In genomic region chr11:69121021-69121420, GRCh38 we compare ENCODE assay signal across 24 cellular contexts. TPM values are rescaled to one million over a fixed set of nuclear protein-coding genes. Genes with fewer than 3 reads are reported as not detected.
DNase-seq lines count a peak whose midpoint lies in the region; ATAC-seq, FAIRE-seq and TF ChIP-seq lines count a peak whose summit lies in the region.
"Had no signal": no experiment of that assay in that cellular context is flagged by ENCODE, and none has a peak within 500 bp of the region (broad histone marks: within the 10 kb centered on the region; RNA-seq: fewer than 3 reads in every experiment).

No MANE protein-coding gene starts in this region.

- H3K4me3 ChIP-seq in keratinocyte (ENCODE audit: control insufficient read depth in 2 of 3, extremely low read depth in 1 of 3, insufficient read depth in 2 of 3, low read depth in 1 of 3, low read length in 3 of 3) (no peak overlapping the region), coronary artery (no peak overlapping the region), SK-N-SH (ENCODE audit: low read depth in 2 of 2, low read length in 1 of 2) (no peak overlapping the region)
- H3K4me3 ChIP-seq: cardiac muscle cell, dorsolateral prefrontal cortex, gastrocnemius medialis, tibial nerve had no signal

- POLR2A ChIA-PET in activated CD4-positive, alpha-beta T cell treated with anti-CD3 and anti-CD28 coated beads, Interleukin-2, amount 10 ng/mL, durations not matched to agents 7 days and 5 days (lab: Charles Lee), result no interaction called here
- POLR2A ChIA-PET in RWPE1 (lab: Yijun Ruan, JAX; ENCODE audit: low non-redundant PET) (interaction anchor here (0.8 kb wide), 1 partner anchor 145 kb away, joined by 3 read pairs; no protein-coding TSS in a partner anchor), SK-N-SH (lab: Yijun Ruan, JAX) (no interaction called here)

- H3K27ac ChIP-seq in RWPE1 (peak overlapping the region; percentile 95), keratinocyte (ENCODE audit: control insufficient read depth, insufficient read depth, low read length) (no peak overlapping the region), coronary artery (no peak overlapping the region), SK-N-SH (ENCODE audit: low read depth in 2 of 2, low read length in 1 of 2) (no peak overlapping the region)
- H3K27ac ChIP-seq: cardiac muscle cell, dorsolateral prefrontal cortex, gastrocnemius medialis, tibial nerve had no signal

- H3K4me1 ChIP-seq in keratinocyte (ENCODE audit: control insufficient read depth, extremely low read depth, insufficient read depth, low read length) (peaks cover 31% of the 10 kb centered on the region), SK-N-SH (ENCODE audit: control insufficient read depth in 1 of 2, insufficient read depth in 2 of 2, low read depth in 1 of 2, low read length in 1 of 2) (peaks cover 13 to 15% of the 10 kb centered on the region in 2 experiments; a peak in 2 of 4 replicates)

- H3K4me2 ChIP-seq in keratinocyte (ENCODE audit: control insufficient read depth, extremely low read depth, insufficient read depth, low read depth, low read length), result no peak overlapping the region
- no peak overlapping the region for H3K4me2 ChIP-seq in SK-N-SH

- H3K4me3 Mint-ChIP-seq in activated CD4-positive, alpha-beta T cell treated with anti-CD3 and anti-CD28 coated beads, Interleukin-2, amount 10 ng/mL, durations not matched to agents 7 days and 5 days, result no peak overlapping the region
- no peak overlapping the region for H3K4me3 Mint-ChIP-seq in stimulated activated memory B cell treated with anti-CD40 and anti-IgM and Interleukin-4, amounts not matched to agents 10 μg/mL and 1 μg/mL and 100 μg/mL, for 72 hours
- H3K4me3 Mint-ChIP-seq: activated B cell treated with CpG ODN at 0.5 μM for 24 hours; activated CD4-positive, alpha-beta memory T cell treated with anti-CD3 and anti-CD28 coated beads, Interleukin-2, amount 10 ng/mL, durations not matched to agents 7 days and 5 days had no signal

- no peaks in the 10 kb centered on the region for H3K9me3 Mint-ChIP-seq in activated CD4-positive, alpha-beta T cell treated with anti-CD3 and anti-CD28 coated beads, Interleukin-2, amount 10 ng/mL, durations not matched to agents 7 days and 5 days
- peaks cover 6% of the 10 kb centered on the region for H3K9me3 Mint-ChIP-seq in stimulated activated memory B cell treated with anti-CD40 and anti-IgM and Interleukin-4, amounts not matched to agents 10 μg/mL and 1 μg/mL and 100 μg/mL, for 72 hours
- H3K9me3 Mint-ChIP-seq: activated CD4-positive, alpha-beta memory T cell treated with anti-CD3 and anti-CD28 coated beads, Interleukin-2, amount 10 ng/mL, durations not matched to agents 7 days and 5 days; stimulated activated naive CD8-positive, alpha-beta T cell treated with anti-CD3 and anti-CD28 coated beads, Interleukin-15, amount 100 ng/mL, for 72 hours had no signal

- TF ChIP-seq RAD21 in SK-N-SH (IDR thresholded peaks at IDR 0.05; ENCODE audit: low read length), result no peak

- H4K20me1 ChIP-seq in keratinocyte (ENCODE audit: control insufficient read depth, extremely low read depth, insufficient read depth, low read length) (no peaks in the 10 kb centered on the region), SK-N-SH (ENCODE audit: insufficient read depth) (no peaks in the 10 kb centered on the region)

- WGBS in SK-N-SH (ENCODE audit: low lambda C conversion rate), result 94% methylated on average over 9 of the region's 9 CpGs

- TF ChIP-seq EP300 in SK-N-SH (IDR thresholded peaks at IDR 0.05; ENCODE audit: borderline replicate concordance in 1 of 2, low read depth in 1 of 2, low read length in 1 of 2), result no peak

- H3K36me3 Mint-ChIP-seq in activated CD4-positive, alpha-beta T cell treated with anti-CD3 and anti-CD28 coated beads, Interleukin-2, amount 10 ng/mL, durations not matched to agents 7 days and 5 days (ENCODE audit: low read depth), result no peaks in the 10 kb centered on the region
- H3K36me3 Mint-ChIP-seq in stimulated activated memory B cell treated with anti-CD40 and anti-IgM and Interleukin-4, amounts not matched to agents 10 μg/mL and 1 μg/mL and 100 μg/mL, for 72 hours, result no peaks in the 10 kb centered on the region

- H3K9me2 ChIP-seq in SK-N-SH, result no peaks in the 10 kb centered on the region

- H3K79me2 ChIP-seq in keratinocyte (ENCODE audit: control insufficient read depth, insufficient read depth, low read length), result no peaks in the 10 kb centered on the region
- H3K79me2 ChIP-seq in SK-N-SH (ENCODE audit: insufficient read depth), result no peaks in the 10 kb centered on the region

- no peaks in the 10 kb centered on the region for H3K9me1 ChIP-seq in keratinocyte (ENCODE audit: control insufficient read depth, extremely low read depth, insufficient read depth, low read length)

- peaks cover 4% of the 10 kb centered on the region for H3F3A ChIP-seq in SK-N-SH (replicated peaks; ENCODE audit: insufficient read depth)

- H3K9ac ChIP-seq in keratinocyte (ENCODE audit: control insufficient read depth, extremely low read depth, insufficient read depth, low read length), result no peak overlapping the region
- no peak overlapping the region for H3K9ac ChIP-seq in SK-N-SH

- no peaks in the 10 kb centered on the region for H3K36me3 ChIP-seq in keratinocyte (ENCODE audit: control insufficient read depth in 2 of 2, extremely low read depth in 1 of 2, insufficient read depth in 2 of 2, low read length in 2 of 2)
- no peaks in the 10 kb centered on the region for H3K36me3 ChIP-seq in SK-N-SH (replicated peaks in 1 of 2; ENCODE audit: control insufficient read depth in 1 of 2, insufficient read depth in 2 of 2, low read length in 1 of 2)
- H3K36me3 ChIP-seq: cardiac muscle cell, gastrocnemius medialis, tibial nerve had no signal

- H2AFZ ChIP-seq in keratinocyte (ENCODE audit: control insufficient read depth, low read length) (no peak overlapping the region), SK-N-SH (ENCODE audit: low read depth) (no peak overlapping the region)

- dilution Hi-C loops in keratinocyte (cut with MboI; ENCODE audit: extremely low pct_ligation_motif_present, low sequenced_read_pairs), result loop anchor here (25.0 kb wide), 1 partner anchor 116 kb away; no protein-coding TSS in a partner anchor

- ATAC-seq in stimulated activated memory B cell treated with anti-CD40 and anti-IgM and Interleukin-4, amounts not matched to agents 10 μg/mL and 1 μg/mL and 100 μg/mL, for 72 hours, result no peak
- no peak for ATAC-seq in GM19035 (IDR thresholded peaks at IDR 0.05; ENCODE audit: unreplicated experiment)
- ATAC-seq: gastrocnemius medialis; stimulated activated naive CD8-positive, alpha-beta T cell treated with anti-CD3 and anti-CD28 coated beads, Interleukin-15, amount 100 ng/mL, for 72 hours had no signal

- no peaks in the 10 kb centered on the region for H3K27me3 Mint-ChIP-seq in activated CD4-positive, alpha-beta T cell treated with anti-CD3 and anti-CD28 coated beads, Interleukin-2, amount 10 ng/mL, durations not matched to agents 7 days and 5 days
- H3K27me3 Mint-ChIP-seq in stimulated activated memory B cell treated with anti-CD40 and anti-IgM and Interleukin-4, amounts not matched to agents 10 μg/mL and 1 μg/mL and 100 μg/mL, for 72 hours, result peaks cover 8% of the 10 kb centered on the region
- H3K27me3 Mint-ChIP-seq: activated CD4-positive, alpha-beta memory T cell treated with anti-CD3 and anti-CD28 coated beads, Interleukin-2, amount 10 ng/mL, durations not matched to agents 7 days and 5 days; stimulated activated naive CD8-positive, alpha-beta T cell treated with anti-CD3 and anti-CD28 coated beads, Interleukin-15, amount 100 ng/mL, for 72 hours had no signal

- CTCF ChIA-PET in activated CD4-positive, alpha-beta T cell treated with anti-CD3 and anti-CD28 coated beads, Interleukin-2, amount 10 ng/mL, durations not matched to agents 7 days and 5 days (lab: Charles Lee), result no interaction called here
- CTCF ChIA-PET in RWPE1 (lab: Yijun Ruan, JAX) (interaction anchor here (0.6 to 1.6 kb wide), 3 partner anchors 10 to 19 kb away, joined by 3 to 7 read pairs (median 4); no protein-coding TSS in a partner anchor), SK-N-SH (lab: Yijun Ruan, JAX) (interaction anchor here (1.6 to 3.2 kb wide), 2 partner anchors 10 to 11 kb away, joined by 3 to 15 read pairs; no protein-coding TSS in a partner anchor)

- TF ChIP-seq CTCF in RWPE1 (conservative IDR thresholded peaks at IDR 0.05; ENCODE audit: low read depth), result no peak
- TF ChIP-seq CTCF in keratinocyte (optimal IDR thresholded peaks at IDR 0.05 in 1 of 3, IDR thresholded peaks at IDR 0.05 in 1 of 3, conservative IDR thresholded peaks at IDR 0.05 in 1 of 3; ENCODE audit: extremely low read depth in 1 of 3, insufficient read depth in 2 of 3, low read length in 3 of 3), result no peak
- TF ChIP-seq CTCF in coronary artery (IDR thresholded peaks at IDR 0.05), result no peak
- no peak for TF ChIP-seq CTCF in SK-N-SH (IDR thresholded peaks at IDR 0.05)

- FAIRE-seq in keratinocyte (lab: Jason Lieb, UNC), result peak; percentile 71
- FAIRE-seq: islet of Langerhans had no signal

- H3K27me3 ChIP-seq in keratinocyte (ENCODE audit: control insufficient read depth, extremely low read depth, insufficient read depth, low read length) (peaks cover 9% of the 10 kb centered on the region), SK-N-SH (ENCODE audit: insufficient read depth) (no peaks in the 10 kb centered on the region)
- H3K27me3 ChIP-seq: cardiac muscle cell, dorsolateral prefrontal cortex, tibial nerve had no signal

- H3K9me3 ChIP-seq in keratinocyte (ENCODE audit: control insufficient read depth, low read depth, low read length), result peaks cover 4% of the 10 kb centered on the region
- no peaks in the 10 kb centered on the region for H3K9me3 ChIP-seq in SK-N-SH
- H3K9me3 ChIP-seq: gastrocnemius medialis had no signal

- H3K27ac Mint-ChIP-seq in activated CD4-positive, alpha-beta T cell treated with anti-CD3 and anti-CD28 coated beads, Interleukin-2, amount 10 ng/mL, durations not matched to agents 7 days and 5 days, result peak overlapping the region; percentile 72
- H3K27ac Mint-ChIP-seq in stimulated activated memory B cell treated with anti-CD40 and anti-IgM and Interleukin-4, amounts not matched to agents 10 μg/mL and 1 μg/mL and 100 μg/mL, for 72 hours, result peak overlapping the region; percentile 25
- H3K27ac Mint-ChIP-seq: activated B cell treated with CpG ODN at 0.5 μM for 24 hours; activated CD4-positive, alpha-beta memory T cell treated with anti-CD3 and anti-CD28 coated beads, Interleukin-2, amount 10 ng/mL, durations not matched to agents 7 days and 5 days; stimulated activated naive CD8-positive, alpha-beta T cell treated with anti-CD3 and anti-CD28 coated beads, Interleukin-15, amount 100 ng/mL, for 72 hours had no signal

- no peak for DNase-seq in activated CD4-positive, alpha-beta T cell treated with anti-CD3 and anti-CD28 coated beads, Interleukin-2, amount 10 ng/mL, durations not matched to agents 7 days and 5 days
- DNase-seq in activated CD4-positive, alpha-beta T cell treated with anti-CD3 and anti-CD28 coated beads for 48 hours, result no peak
- DNase-seq in RWPE1 (ENCODE audit: low spot score) (no peak), keratinocyte (ENCODE audit: low read depth, low spot score) (peak; percentile 73), coronary artery (ENCODE audit: low spot score) (no peak), SK-N-SH (no peak)
- DNase-seq: activated B cell treated with CpG ODN at 0.5 μM for 24 hours; activated CD4-positive, alpha-beta memory T cell treated with anti-CD3 and anti-CD28 coated beads, Interleukin-2, amount 10 ng/mL, durations not matched to agents 7 days and 5 days; activated naive CD4-positive, alpha-beta T cell; gastrocnemius medialis; NCI-H1417; NCI-H2171; NCI-H69; stimulated activated naive CD8-positive, alpha-beta T cell treated with anti-CD3 and anti-CD28 coated beads, Interleukin-15, amount 100 ng/mL, for 72 hours; T1000 had no signal

- H3K4me1 Mint-ChIP-seq in activated CD4-positive, alpha-beta T cell treated with anti-CD3 and anti-CD28 coated beads, Interleukin-2, amount 10 ng/mL, durations not matched to agents 7 days and 5 days, result peaks cover 42% of the 10 kb centered on the region
- peaks cover 35% of the 10 kb centered on the region for H3K4me1 Mint-ChIP-seq in stimulated activated memory B cell treated with anti-CD40 and anti-IgM and Interleukin-4, amounts not matched to agents 10 μg/mL and 1 μg/mL and 100 μg/mL, for 72 hours

RNA-seq across cellular contexts. Expression of gene SMIM38, which starts 34.7 kb away (rescaled TPM):
- under 1 TPM in 1 of 2 experiments, not detected in 1; 0.12 TPM for total RNA-seq in activated CD4-positive, alpha-beta T cell treated with anti-CD3 and anti-CD28 coated beads, Interleukin-2, amount 10 ng/mL, durations not matched to agents 7 days and 5 days
- polyA plus RNA-seq in keratinocyte (not detected in 3 replicates), SK-N-SH (2012; rRNA removed) (0.13 and 0.16 TPM in 2 replicates)
- 0.16 TPM for polyA plus RNA-seq in keratinocyte (2011; ENCODE audit: low read depth)
- polyA plus RNA-seq in keratinocyte (2011; cell fraction: cytosol; rRNA removed), result not detected in 2 replicates
- polyA plus RNA-seq in keratinocyte (2011; cell fraction: nucleus; rRNA removed), result 0.04 and 0.07 TPM in 2 replicates
- 0.20 TPM in 1 of 2 replicates, not detected in the other for polyA plus RNA-seq in keratinocyte (2012; ENCODE audit: low replicate concordance)
- not detected in 3 replicates for polyA minus RNA-seq in keratinocyte
- polyA minus RNA-seq in keratinocyte (2011; cell fraction: cytosol; rRNA and poly(A)+ RNA removed), result not detected
- polyA minus RNA-seq in keratinocyte (2011; cell fraction: nucleus; rRNA and poly(A)+ RNA removed), result not detected in 2 replicates
- 0.01 and 0.09 TPM in 2 replicates for polyA plus RNA-seq in SK-N-SH (2012; cell fraction: cytosol; rRNA removed)
- 0.82 and 0.96 TPM in 2 replicates for polyA plus RNA-seq in SK-N-SH (2012; cell fraction: nucleus; rRNA removed)
- total RNA-seq: epithelial cell of proximal tubule, H4, M059J had no signal
